1 cellular context compared by ENCODE assay signal in the genomic region with DNA sequence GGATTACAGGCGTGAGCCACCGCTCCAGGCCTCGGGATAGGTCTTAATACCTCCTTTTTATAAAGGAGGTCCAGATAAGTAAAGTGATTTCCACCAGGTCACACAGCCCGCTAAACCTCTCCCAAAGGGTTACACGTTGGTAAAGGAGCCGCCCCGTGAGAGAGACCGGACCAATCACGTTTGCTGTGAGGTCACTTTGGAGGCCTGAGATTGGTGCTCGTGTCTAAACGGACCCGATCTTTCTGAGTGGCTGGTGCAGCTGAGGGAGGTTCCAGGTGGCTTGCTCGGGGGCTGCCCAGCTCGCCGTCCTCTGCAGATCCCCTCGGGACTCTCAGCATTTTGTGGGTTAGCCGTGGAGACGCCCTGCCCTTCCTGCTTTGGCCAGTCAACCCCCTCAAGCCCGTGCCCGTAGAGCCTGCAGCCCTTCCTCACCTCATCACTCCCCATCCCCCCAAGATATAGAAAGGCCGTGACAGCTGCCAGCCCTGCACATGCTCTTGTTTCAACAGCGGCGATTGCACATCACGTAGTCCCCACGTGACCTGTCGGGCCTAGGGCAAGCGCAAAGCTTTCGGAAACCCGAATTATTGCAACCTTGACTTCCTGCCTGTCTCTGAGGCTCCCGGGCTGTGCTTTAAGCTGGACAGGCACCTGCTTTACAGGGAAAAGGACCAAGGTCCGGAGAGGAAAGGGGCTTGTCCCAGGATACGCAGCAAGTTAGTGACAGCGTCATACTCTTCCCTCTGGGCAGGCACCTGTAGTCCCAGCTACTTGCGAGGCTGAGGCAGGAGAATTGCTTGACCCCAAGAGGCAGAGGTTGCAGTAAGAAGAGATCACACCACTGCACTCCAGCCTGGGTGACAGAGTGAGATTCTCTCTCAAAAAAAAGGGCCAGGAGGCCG.
TF ChIP-seq lines count a peak whose summit lies in the region.

No MANE protein-coding gene starts in this region.

TF ChIP-seq in IMR-90, 13 proteins besides CTCF, POLR2A, EP300 and RAD21:
- no peak for TF ChIP-seq MAFK (IDR thresholded peaks at IDR 0.05; ENCODE audit: low read depth, low read length)
- TF ChIP-seq MAZ (IDR thresholded peaks at IDR 0.05; ENCODE audit: borderline replicate concordance, low read depth, low read length): no peak
- peak; percentile 82 for TF ChIP-seq CEBPB (IDR thresholded peaks at IDR 0.05; ENCODE audit: low read depth, low read length)
- TF ChIP-seq MXI1 (IDR thresholded peaks at IDR 0.05; ENCODE audit: borderline replicate concordance, low read depth, low read length): peak; percentile 4; the same call in 1 of the 2 replicates
- no peak for TF ChIP-seq NFE2L2 (IDR thresholded peaks at IDR 0.05; ENCODE audit: low read depth, low read length)
- no peak for TF ChIP-seq ELK1 (IDR thresholded peaks at IDR 0.05; ENCODE audit: borderline replicate concordance, low read depth, low read length)
- TF ChIP-seq SMC3 (IDR thresholded peaks at IDR 0.05; ENCODE audit: low read depth, low read length): no peak
- TF ChIP-seq CHD1 (IDR thresholded peaks at IDR 0.05; ENCODE audit: low read depth, low read length): no peak
- TF ChIP-seq FOS (IDR thresholded peaks at IDR 0.05; ENCODE audit: low read depth, low read length): no peak
- no peak for TF ChIP-seq RCOR1 (IDR thresholded peaks at IDR 0.05; ENCODE audit: insufficient replicate concordance, low read length)
- TF ChIP-seq RFX5 (IDR thresholded peaks at IDR 0.05; ENCODE audit: low read depth, low read length): no peak
- TF ChIP-seq BHLHE40 (IDR thresholded peaks at IDR 0.05; ENCODE audit: low read depth, low read length): peak; percentile 79
- peak; percentile 93 for TF ChIP-seq USF2 (IDR thresholded peaks at IDR 0.05; ENCODE audit: low read depth, low read length)
